Comparison of ENCODE assay signal across 18 cellular contexts in the genomic region with DNA sequence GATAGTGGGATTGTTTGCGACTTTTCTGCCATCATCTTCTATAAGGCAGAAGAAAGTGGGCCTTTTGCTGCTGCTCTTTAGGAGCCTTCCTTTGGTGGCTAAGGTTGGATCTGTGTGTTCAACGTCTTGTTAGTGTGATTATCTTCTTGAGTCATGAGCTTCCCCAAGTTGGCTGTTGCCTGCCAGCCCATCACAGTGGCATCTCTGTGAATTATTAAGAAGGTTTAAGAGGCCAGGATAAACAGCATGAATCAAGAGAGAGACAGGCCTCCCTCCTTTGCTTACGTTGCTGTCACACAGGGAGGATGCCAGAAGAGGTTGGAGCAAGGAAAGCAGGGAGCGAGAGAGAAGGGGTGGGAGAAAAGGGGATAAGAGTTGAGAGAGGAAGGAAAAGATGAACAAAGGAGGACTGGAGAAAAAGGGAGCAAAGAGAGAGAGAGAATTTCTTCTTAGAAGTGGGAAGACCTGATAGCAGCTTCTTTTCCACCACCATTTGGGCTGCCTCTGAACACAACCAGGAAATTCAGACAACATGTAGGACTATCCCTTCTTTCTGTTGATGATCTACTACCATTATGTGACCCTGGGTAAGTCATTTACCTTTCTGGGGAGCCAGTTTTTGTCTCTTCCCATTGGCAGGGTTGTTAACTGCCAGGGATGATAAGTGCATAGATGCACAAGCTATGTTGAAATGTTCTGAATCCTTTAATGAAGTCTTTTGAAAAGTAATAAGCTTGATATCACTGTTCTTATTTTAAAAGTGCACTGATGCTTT.
DNase-seq lines count a peak whose midpoint lies in the region; TF ChIP-seq lines count a peak whose summit lies in the region.
"Had no signal": no experiment of that assay in that cellular context is flagged by ENCODE, and none has a peak within 500 bp of the region (broad histone marks: within the 10 kb centered on the region; RNA-seq: fewer than 3 reads in every experiment).

No MANE protein-coding gene starts in this region.

- DNase-seq in MCF 10A (ENCODE audit: unreplicated experiment) (no peak), breast epithelium (ENCODE audit: low spot score in 2 of 2) (no peak), astrocyte of the spinal cord (ENCODE audit: low read depth, low spot score) (peak; percentile 6), kidney tubule cell (ENCODE audit: low spot score) (peak; percentile 93), stomach (no peak), DMS 273 (lab: John Stamatoyannopoulos, UW; ENCODE audit: unreplicated experiment) (no peak), prostate gland (ENCODE audit: low spot score) (no peak), COR-L47 (lab: John Stamatoyannopoulos, UW) (no peak)
- DNase-seq: C1 segment of cervical spinal cord, MV-4-11, NCI-H1436, NCI-H2081, NCI-H510A treated with DMSO at 0.1 percent for 48 hours, Peyer's patch, SHP77 had no signal

- WGBS in stomach, 5 donors, result 83 to 90% (median 86%) methylated on average over 4 of the region's 4 CpGs
- 72% methylated on average over 4 of the region's 4 CpGs for whole genome bisulfite sequencing in prostate gland

- no peak for TF ChIP-seq POLR2A in breast epithelium (IDR thresholded peaks at IDR 0.05)
- TF ChIP-seq POLR2A in stomach (IDR thresholded peaks at IDR 0.05), result no peak
- TF ChIP-seq POLR2A in prostate gland (IDR thresholded peaks at IDR 0.05), result no peak

- H3K36me3 ChIP-seq in breast epithelium, result no peaks in the 10 kb centered on the region
- peaks cover 0 to 24% (median 9%) of the 10 kb centered on the region in 4 donors for H3K36me3 ChIP-seq in stomach
- no peaks in the 10 kb centered on the region for H3K36me3 ChIP-seq in prostate gland
- H3K36me3 ChIP-seq: Peyer's patch had no signal

- H3K27ac Mint-ChIP-seq in MCF 10A (ENCODE audit: low read depth, unreplicated experiment), result peak overlapping the region; percentile 4
- H3K27ac Mint-ChIP-seq: GM23338 had no signal

- H3K9me3 Mint-ChIP-seq in MCF 10A (ENCODE audit: unreplicated experiment), result peaks cover under 1% of the 10 kb centered on the region
- H3K9me3 Mint-ChIP-seq: GM23338 had no signal

- H3K27ac ChIP-seq in breast epithelium, result no peak overlapping the region
- no peak overlapping the region for H3K27ac ChIP-seq in stomach
- no peak overlapping the region for H3K27ac ChIP-seq in prostate gland
- H3K27ac ChIP-seq: 22Rv1, Peyer's patch had no signal

- H3K36me3 Mint-ChIP-seq in MCF 10A (ENCODE audit: insufficient read depth, unreplicated experiment), result peaks cover 9% of the 10 kb centered on the region

- no TSS peak for BruUV-seq in MCF 10A (replicated peaks; lab: Mats Ljungman, UMichigan)

- TF ChIP-seq CTCF in MCF 10A (IDR thresholded peaks at IDR 0.05; ENCODE audit: unreplicated experiment) (no peak), breast epithelium (IDR thresholded peaks at IDR 0.05) (no peak), astrocyte of the spinal cord (IDR thresholded peaks at IDR 0.05; ENCODE audit: low read depth, low read length) (no peak), stomach (IDR thresholded peaks at IDR 0.05) (no peak), prostate gland (IDR thresholded peaks at IDR 0.05) (no peak)

- H3K4me3 ChIP-seq in breast epithelium (no peak overlapping the region), astrocyte of the spinal cord (ENCODE audit: low read depth, low read length) (no peak overlapping the region), stomach (no peak overlapping the region), prostate gland (no peak overlapping the region)
- H3K4me3 ChIP-seq: GM12878, GM23338, Peyer's patch had no signal

- intact Hi-C loops in MCF 10A (cut with micrococcal nuclease) (no loop called here), breast epithelium (cut with DNase I; ENCODE audit: low total_unique reads) (no loop called here), stomach (cut with DNase I; ENCODE audit: low total_unique reads) (no loop called here), prostate gland (cut with DNase I) (no loop called here)

- H3K4me1 Mint-ChIP-seq in MCF 10A (ENCODE audit: insufficient read depth, unreplicated experiment), result no peaks in the 10 kb centered on the region

- no peak overlapping the region for H3K4me3 Mint-ChIP-seq in MCF 10A (ENCODE audit: unreplicated experiment)
- H3K4me3 Mint-ChIP-seq: GM23338 had no signal

- H3K4me1 ChIP-seq in breast epithelium (no peaks in the 10 kb centered on the region), stomach (peaks cover 0 to 18% (median 0%) of the 10 kb centered on the region in 4 donors), prostate gland (replicated peaks) (no peaks in the 10 kb centered on the region)
- H3K4me1 ChIP-seq: Peyer's patch had no signal

- H3K27me3 Mint-ChIP-seq in MCF 10A (ENCODE audit: insufficient read depth, unreplicated experiment), result no peaks in the 10 kb centered on the region

- CTCF ChIA-PET in MCF 10A (lab: Yijun Ruan, JAX), result interaction anchor here (1.0 to 1.3 kb wide), 2 partner anchors 64 to 1063 kb away, joined by 3 to 5 read pairs; no protein-coding TSS in a partner anchor

- H3K27me3 ChIP-seq in breast epithelium, result no peaks in the 10 kb centered on the region
- H3K27me3 ChIP-seq in stomach, result no peaks in the 10 kb centered on the region
- no peaks in the 10 kb centered on the region for H3K27me3 ChIP-seq in prostate gland (replicated peaks; ENCODE audit: insufficient read depth)
- H3K27me3 ChIP-seq: Peyer's patch had no signal

- H3K9me3 ChIP-seq in breast epithelium (no peaks in the 10 kb centered on the region), stomach (no peaks in the 10 kb centered on the region), prostate gland (no peaks in the 10 kb centered on the region)
- H3K9me3 ChIP-seq: Peyer's patch had no signal

- no peak for TF ChIP-seq EP300 in stomach (IDR thresholded peaks at IDR 0.05)

- in situ Hi-C loops in astrocyte of the spinal cord (cut with HindIII; ENCODE audit: low sequenced_read_pairs), result no loop called here

- POLR2A ChIA-PET in MCF 10A (lab: Yijun Ruan, JAX), result interaction anchor here (0.6 kb wide), 1 partner anchor 305 kb away, joined by 3 read pairs; no protein-coding TSS in a partner anchor

Comparison
In these comparisons a context has a peak if more than half of its experiments do, and no peak if none do; other contexts are left out.
1. DNase-seq: peak in astrocyte of the spinal cord (single experiment) and kidney tubule cell (single experiment); none in MCF 10A (single experiment), breast epithelium (0 of 2), stomach (single experiment), DMS 273 (single experiment), prostate gland (single experiment) and COR-L47 (single experiment).